Comparison of ENCODE assay signal across 1 cellular context in genomic region chr2:172084734-172085459, GRCh38.
TF ChIP-seq lines count a peak whose summit lies in the region.

No MANE protein-coding gene starts in this region.

TF ChIP-seq in HepG2, 621 proteins besides CTCF, POLR2A, EP300 and RAD21 (continued from another document and continues in another):
- TF ChIP-seq ZFP1 (CRISPR knock-in tag; IDR thresholded peaks at IDR 0.05) (no peak), ZSCAN25 (CRISPR knock-in tag; IDR thresholded peaks at IDR 0.05) (no peak), ZNF839 (CRISPR knock-in tag; IDR thresholded peaks at IDR 0.05; ENCODE audit: borderline replicate concordance) (no peak), PLRG1 (conservative IDR thresholded peaks at IDR 0.05) (no peak), ZNF101 (CRISPR knock-in tag; IDR thresholded peaks at IDR 0.05; ENCODE audit: borderline replicate concordance, low read depth) (no peak), SMYD3 (CRISPR knock-in tag; IDR thresholded peaks at IDR 0.05) (no peak), TRAFD1 (CRISPR knock-in tag; IDR thresholded peaks at IDR 0.05; ENCODE audit: borderline replicate concordance) (no peak), HNRNPUL1 (IDR thresholded peaks at IDR 0.05; ENCODE audit: low read depth, low read length) (no peak), MLXIP (CRISPR knock-in tag; IDR thresholded peaks at IDR 0.05; ENCODE audit: borderline replicate concordance) (no peak), KDM3A (CRISPR knock-in tag; IDR thresholded peaks at IDR 0.05; ENCODE audit: low read depth) (peak; percentile 66; the same call in 1 of the 2 replicates), ZNF230 (CRISPR knock-in tag; IDR thresholded peaks at IDR 0.05) (peak; percentile 88; the same call in 1 of the 2 replicates), RBFOX2 (IDR thresholded peaks at IDR 0.05; ENCODE audit: low read depth, low read length) (0 out of 2 replicates have a peak, but pooled peaks have one; percentile 44), KLF13 (CRISPR knock-in tag; IDR thresholded peaks at IDR 0.05) (no peak), ZNF792 (CRISPR knock-in tag; IDR thresholded peaks at IDR 0.05) (no peak), ZNF780A (CRISPR knock-in tag; IDR thresholded peaks at IDR 0.05) (peak; percentile 69; the same call in 1 of the 2 replicates), THRA (CRISPR knock-in tag; IDR thresholded peaks at IDR 0.05; ENCODE audit: borderline replicate concordance) (no peak), KDM4B (CRISPR knock-in tag; IDR thresholded peaks at IDR 0.05) (0 out of 2 replicates have a peak, but pooled peaks have one; percentile 14), ZNF709 (CRISPR knock-in tag; IDR thresholded peaks at IDR 0.05) (0 out of 2 replicates have a peak, but pooled peaks have one; percentile 48), CREM (IDR thresholded peaks at IDR 0.05) (no peak), CREM (CRISPR knock-in tag; IDR thresholded peaks at IDR 0.05) (no peak), KAT8 (CRISPR knock-in tag; IDR thresholded peaks at IDR 0.05) (peak; percentile 20; the same call in 1 of the 2 replicates), HMGXB3 (CRISPR knock-in tag; IDR thresholded peaks at IDR 0.05; ENCODE audit: borderline replicate concordance) (no peak), ZNF564 (CRISPR knock-in tag; IDR thresholded peaks at IDR 0.05) (peak; percentile 53; the same call in 1 of the 2 replicates), NFIC (IDR thresholded peaks at IDR 0.05; ENCODE audit: low read length) (no peak), SNAPC5 (CRISPR knock-in tag; IDR thresholded peaks at IDR 0.05; ENCODE audit: borderline replicate concordance) (no peak), GTF2F1 (IDR thresholded peaks at IDR 0.05; ENCODE audit: low read length) (no peak), ISL2 (CRISPR knock-in tag; IDR thresholded peaks at IDR 0.05) (peak; percentile 76), ZNF296 (CRISPR knock-in tag; conservative IDR thresholded peaks at IDR 0.05) (no peak), ZBTB43 (CRISPR knock-in tag; conservative IDR thresholded peaks at IDR 0.05) (peak; percentile 42), HNRNPL (IDR thresholded peaks at IDR 0.05; ENCODE audit: low read depth, low read length) (peak; percentile 27; the same call in 1 of the 2 replicates), HDAC1 (CRISPR knock-in tag; IDR thresholded peaks at IDR 0.05) (no peak; the same call in 1 of the 2 replicates), ZNF138 (CRISPR knock-in tag; IDR thresholded peaks at IDR 0.05; ENCODE audit: low read depth) (peak; percentile 61; the same call in 1 of the 2 replicates), MAF1 (CRISPR knock-in tag; IDR thresholded peaks at IDR 0.05; ENCODE audit: borderline replicate concordance) (no peak), NFE2L1 (CRISPR knock-in tag; IDR thresholded peaks at IDR 0.05; ENCODE audit: borderline replicate concordance) (no peak), ZNF781 (CRISPR knock-in tag; IDR thresholded peaks at IDR 0.05; ENCODE audit: borderline replicate concordance, not compliant biosample characterization) (peak; percentile 22), HIVEP1 (CRISPR knock-in tag; IDR thresholded peaks at IDR 0.05) (peak; percentile 63; the same call in 1 of the 2 replicates), ELF1 (CRISPR knock-in tag; IDR thresholded peaks at IDR 0.05) (no peak), ZNF577 (CRISPR knock-in tag; IDR thresholded peaks at IDR 0.05; ENCODE audit: borderline replicate concordance, low read depth) (no peak), DR1 (CRISPR knock-in tag; IDR thresholded peaks at IDR 0.05) (peak; percentile 39; the same call in 1 of the 2 replicates), SALL1 (CRISPR knock-in tag; IDR thresholded peaks at IDR 0.05) (peak; percentile 38; the same call in 1 of the 2 replicates), ZNF350 (CRISPR knock-in tag; IDR thresholded peaks at IDR 0.05; ENCODE audit: borderline replicate concordance, low read depth) (no peak), ZFP37 (CRISPR knock-in tag; IDR thresholded peaks at IDR 0.05; ENCODE audit: borderline replicate concordance) (0 out of 2 replicates have a peak, but pooled peaks have one; percentile 44), PRPF4 (IDR thresholded peaks at IDR 0.05; ENCODE audit: low read depth, low read length, poor library complexity, severe bottlenecking) (no peak), UBTF (CRISPR knock-in tag; IDR thresholded peaks at IDR 0.05) (peak; percentile 88), ATAD3A (CRISPR knock-in tag; IDR thresholded peaks at IDR 0.05) (no peak), EZH2 (conservative IDR thresholded peaks at IDR 0.05; ENCODE audit: low read depth, low read length) (no peak), SIN3A (IDR thresholded peaks at IDR 0.05; ENCODE audit: borderline replicate concordance, low read depth, low read length) (no peak), ZNF3 (CRISPR knock-in tag; IDR thresholded peaks at IDR 0.05) (no peak), ZBTB34 (CRISPR knock-in tag; IDR thresholded peaks at IDR 0.05) (no peak; the same call in 1 of the 2 replicates), ZNF441 (CRISPR knock-in tag; IDR thresholded peaks at IDR 0.05; ENCODE audit: borderline replicate concordance) (peak; percentile 52; the same call in 1 of the 2 replicates), ZNF205 (CRISPR knock-in tag; IDR thresholded peaks at IDR 0.05) (0 out of 2 replicates have a peak, but pooled peaks have one; percentile 10), MXD4 (CRISPR knock-in tag; IDR thresholded peaks at IDR 0.05) (peak; percentile 63; the same call in 1 of the 2 replicates), SOX5 (CRISPR knock-in tag; IDR thresholded peaks at IDR 0.05; ENCODE audit: borderline replicate concordance) (no peak), ZNF121 (CRISPR knock-in tag; IDR thresholded peaks at IDR 0.05) (peak; percentile 74), ZNF777 (CRISPR knock-in tag; IDR thresholded peaks at IDR 0.05) (peak; percentile 83), MEIS1 (CRISPR knock-in tag; IDR thresholded peaks at IDR 0.05; ENCODE audit: borderline replicate concordance) (no peak), BHLHE40 (IDR thresholded peaks at IDR 0.05; ENCODE audit: low read length) (no peak), ZSCAN29 (CRISPR knock-in tag; conservative IDR thresholded peaks at IDR 0.05) (peak; percentile 87)
